In genomic region chr14:100816286-100816949, GRCh38 we compare ENCODE assay signal across 1 cellular context.
TF ChIP-seq lines count a peak whose summit lies in the region.

No MANE protein-coding gene starts in this region.

TF ChIP-seq in HepG2, 621 proteins besides CTCF, POLR2A, EP300 and RAD21 (continued from another document):
- TF ChIP-seq ZNF639 (CRISPR knock-in tag; conservative IDR thresholded peaks at IDR 0.05): no peak
- peak; percentile 15 for TF ChIP-seq TEAD3 (CRISPR knock-in tag; optimal IDR thresholded peaks at IDR 0.05; ENCODE audit: borderline replicate concordance)
- peak; percentile 25; the same call in 1 of the 2 replicates for TF ChIP-seq ZC3H4 (CRISPR knock-in tag; IDR thresholded peaks at IDR 0.05; ENCODE audit: borderline replicate concordance)
- TF ChIP-seq CEBPB (IDR thresholded peaks at IDR 0.05; ENCODE audit: borderline replicate concordance, low read depth, low read length): peak; percentile 43; the same call in 1 of the 2 replicates
- no peak for TF ChIP-seq ZNF362 (CRISPR knock-in tag; IDR thresholded peaks at IDR 0.05; ENCODE audit: borderline replicate concordance)
- TF ChIP-seq MAX (IDR thresholded peaks at IDR 0.05): peak; percentile 58
- TF ChIP-seq SMAD3 (CRISPR knock-in tag; IDR thresholded peaks at IDR 0.05): 0 out of 2 replicates have a peak, but pooled peaks have one; percentile 15
- TF ChIP-seq TSC22D2 (CRISPR knock-in tag; IDR thresholded peaks at IDR 0.05; ENCODE audit: borderline replicate concordance): 0 out of 2 replicates have a peak, but pooled peaks have one; percentile 50
- TF ChIP-seq HNRNPL (IDR thresholded peaks at IDR 0.05; ENCODE audit: low read depth, low read length): 0 out of 2 replicates have a peak, but pooled peaks have one; percentile 11
- peak; percentile 55; the same call in 1 of the 2 replicates for TF ChIP-seq PATZ1 (CRISPR knock-in tag; IDR thresholded peaks at IDR 0.05)
- no peak for TF ChIP-seq SP1 (IDR thresholded peaks at IDR 0.05)
- no peak for TF ChIP-seq SP1 (CRISPR knock-in tag; IDR thresholded peaks at IDR 0.05)
- no peak for TF ChIP-seq ZNF30 (CRISPR knock-in tag; IDR thresholded peaks at IDR 0.05)
- peak; percentile 78 for TF ChIP-seq RARA (CRISPR knock-in tag; IDR thresholded peaks at IDR 0.05)
- TF ChIP-seq NFKBIZ (CRISPR knock-in tag; IDR thresholded peaks at IDR 0.05): 0 out of 2 replicates have a peak, but pooled peaks have one; percentile 17
- peak; percentile 7; the same call in 1 of the 2 replicates for TF ChIP-seq TBX2 (CRISPR knock-in tag; IDR thresholded peaks at IDR 0.05; ENCODE audit: borderline replicate concordance)
- peak; percentile 26; the same call in 1 of the 2 replicates for TF ChIP-seq ZKSCAN1 (IDR thresholded peaks at IDR 0.05; ENCODE audit: low read length)
